In the genomic region with DNA sequence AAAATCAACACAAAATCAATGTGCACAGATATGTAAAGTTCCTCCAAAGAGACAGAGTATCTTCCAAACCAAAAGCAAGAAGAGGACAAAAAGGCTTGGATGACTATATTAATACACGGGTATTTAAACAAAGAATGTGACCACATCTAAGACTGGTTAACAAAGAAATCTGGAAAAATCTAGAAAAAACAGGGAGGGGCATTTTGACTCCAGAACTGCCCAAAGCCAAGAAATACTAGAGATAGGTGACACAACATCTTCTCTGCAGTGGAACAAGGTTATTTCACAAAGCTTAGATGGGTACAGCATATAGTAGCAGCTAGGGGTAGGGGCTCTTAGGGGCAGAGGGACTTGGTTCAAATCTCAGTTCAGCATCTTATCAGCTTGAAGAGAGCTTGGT, we compare ENCODE assay signal across 18 cellular contexts. TPM values are rescaled to one million over a fixed set of nuclear protein-coding genes. Genes with fewer than 3 reads are reported as not detected.
A peak's percentile ranks its signal among the peaks of the same experiment; 100 is the strongest.
DNase-seq lines count a peak whose midpoint lies in the region; ATAC-seq lines count a peak whose summit lies in the region.
"Had no signal": no experiment of that assay in that cellular context is flagged by ENCODE, and none has a peak within 500 bp of the region (broad histone marks: within the 10 kb centered on the region; RNA-seq: fewer than 3 reads in every experiment).

No MANE protein-coding gene starts in this region.

- no peak for DNase-seq in activated naive CD8-positive, alpha-beta T cell treated with anti-CD3 and anti-CD28 coated beads for 36 hours
- no peak for DNase-seq in activated CD4-positive, alpha-beta memory T cell treated with anti-CD3 and anti-CD28 coated beads for 36 hours
- no peak for DNase-seq in NCI-H345 (lab: John Stamatoyannopoulos, UW)
- DNase-seq: activated gamma-delta T cell treated with Interleukin-2 at 50 U/mL for 16 hours; left lung; NCI-H1417; NCI-H2107; NCI-H526 treated with DMSO at 0.1 percent for 48 hours; stimulated activated CD4-positive, alpha-beta T cell treated with anti-CD3 and anti-CD28 coated beads, Interleukin-15, amount 100 ng/mL, for 24 hours; stimulated activated naive CD4-positive, alpha-beta T cell; trophoblast cell had no signal

- H3K4me1 Mint-ChIP-seq in activated naive CD8-positive, alpha-beta T cell (ENCODE audit: low read depth): peaks cover 78% of the 10 kb centered on the region
- H3K4me1 Mint-ChIP-seq in activated naive CD8-positive, alpha-beta T cell treated with anti-CD3 and anti-CD28 coated beads for 36 hours: peaks cover 56% of the 10 kb centered on the region
- H3K4me1 Mint-ChIP-seq in activated CD4-positive, alpha-beta memory T cell treated with anti-CD3 and anti-CD28 coated beads for 36 hours (ENCODE audit: low read depth): peaks cover 71% of the 10 kb centered on the region

- H3K4me1 ChIP-seq in thymus (ENCODE audit: control insufficient read depth, insufficient read depth, low read length): peaks cover 45% of the 10 kb centered on the region

- H3K27me3 Mint-ChIP-seq in activated naive CD8-positive, alpha-beta T cell: no peaks in the 10 kb centered on the region
- no peaks in the 10 kb centered on the region for H3K27me3 Mint-ChIP-seq in activated naive CD8-positive, alpha-beta T cell treated with anti-CD3 and anti-CD28 coated beads for 36 hours
- no peaks in the 10 kb centered on the region for H3K27me3 Mint-ChIP-seq in activated CD4-positive, alpha-beta memory T cell treated with anti-CD3 and anti-CD28 coated beads for 36 hours

- CTCF ChIA-PET in activated CD4-positive, alpha-beta memory T cell treated with anti-CD3 and anti-CD28 coated beads for 36 hours (lab: Charles Lee): interaction anchor here (0.5 to 1.8 kb wide), 4 partner anchors 10 to 187 kb away, joined by 3 to 6 read pairs (median 4); partner anchors contain the start of gene RFFL

- H3K27ac ChIP-seq in layer of hippocampus (ENCODE audit: low read depth, low read length) (peak overlapping the region; percentile 64), thymus (ENCODE audit: low read depth) (peak overlapping the region; percentile 37)
- H3K27ac ChIP-seq: right atrium auricular region had no signal

- H3K4me3 Mint-ChIP-seq in activated naive CD8-positive, alpha-beta T cell: no peak overlapping the region
- H3K4me3 Mint-ChIP-seq in activated naive CD8-positive, alpha-beta T cell treated with anti-CD3 and anti-CD28 coated beads for 36 hours: no peak overlapping the region
- no peak overlapping the region for H3K4me3 Mint-ChIP-seq in activated CD4-positive, alpha-beta memory T cell treated with anti-CD3 and anti-CD28 coated beads for 36 hours
- H3K4me3 Mint-ChIP-seq: GM23338 had no signal

- H3K9me3 Mint-ChIP-seq in activated naive CD8-positive, alpha-beta T cell (ENCODE audit: low read depth): peaks cover 3% of the 10 kb centered on the region
- no peaks in the 10 kb centered on the region for H3K9me3 Mint-ChIP-seq in activated naive CD8-positive, alpha-beta T cell treated with anti-CD3 and anti-CD28 coated beads for 36 hours
- H3K9me3 Mint-ChIP-seq in activated CD4-positive, alpha-beta memory T cell treated with anti-CD3 and anti-CD28 coated beads for 36 hours: no peaks in the 10 kb centered on the region
- H3K9me3 Mint-ChIP-seq: GM23338 had no signal

- POLR2A ChIA-PET in activated CD4-positive, alpha-beta memory T cell treated with anti-CD3 and anti-CD28 coated beads for 36 hours (lab: Charles Lee): interaction anchor here (1.1 kb wide), 1 partner anchor 10 kb away, joined by 5 read pairs; the partner anchor contains the start of gene RFFL

- H3K27me3 ChIP-seq in layer of hippocampus (ENCODE audit: control insufficient read depth, insufficient read depth, low read length): no peaks in the 10 kb centered on the region
- H3K27me3 ChIP-seq in thymus (ENCODE audit: control insufficient read depth, insufficient read depth): no peaks in the 10 kb centered on the region
- H3K27me3 ChIP-seq: left lung, right atrium auricular region had no signal

- no peaks in the 10 kb centered on the region for H3K36me3 ChIP-seq in thymus (ENCODE audit: control insufficient read depth, insufficient read depth)
- H3K36me3 ChIP-seq: left lung, right atrium auricular region had no signal

- peak overlapping the region; percentile 89 for H3K27ac Mint-ChIP-seq in activated naive CD8-positive, alpha-beta T cell
- no peak overlapping the region for H3K27ac Mint-ChIP-seq in activated naive CD8-positive, alpha-beta T cell treated with anti-CD3 and anti-CD28 coated beads for 36 hours
- peak overlapping the region; percentile 19 for H3K27ac Mint-ChIP-seq in activated CD4-positive, alpha-beta memory T cell treated with anti-CD3 and anti-CD28 coated beads for 36 hours
- H3K27ac Mint-ChIP-seq: GM23338 had no signal

- peaks cover 16% of the 10 kb centered on the region for H3K36me3 Mint-ChIP-seq in activated naive CD8-positive, alpha-beta T cell
- peaks cover 6% of the 10 kb centered on the region for H3K36me3 Mint-ChIP-seq in activated naive CD8-positive, alpha-beta T cell treated with anti-CD3 and anti-CD28 coated beads for 36 hours
- peaks cover 5% of the 10 kb centered on the region for H3K36me3 Mint-ChIP-seq in activated CD4-positive, alpha-beta memory T cell treated with anti-CD3 and anti-CD28 coated beads for 36 hours

- H3K4me3 ChIP-seq in thymus (ENCODE audit: low read length): no peak overlapping the region
- H3K4me3 ChIP-seq: GM23338, left lung, right atrium auricular region had no signal

- intact Hi-C loops in activated CD4-positive, alpha-beta memory T cell treated with anti-CD3 and anti-CD28 coated beads for 36 hours (cut with micrococcal nuclease): no loop called here

- ATAC-seq in GM21529 (IDR thresholded peaks at IDR 0.05; ENCODE audit: unreplicated experiment) (no peak), GM19467 (IDR thresholded peaks at IDR 0.05; ENCODE audit: unreplicated experiment) (no peak)
- ATAC-seq: GM23338, left lung had no signal

- 94% methylated on average over 1 of the region's 1 CpG for WGBS in thymus

- H3K9me3 ChIP-seq in thymus (ENCODE audit: control insufficient read depth): no peaks in the 10 kb centered on the region
- H3K9me3 ChIP-seq: left lung, right atrium auricular region had no signal

RNA-seq across cellular contexts. Expression of gene RFFL, which starts 10.3 kb away (rescaled TPM):
- total RNA-seq in activated naive CD8-positive, alpha-beta T cell treated with anti-CD3 and anti-CD28 coated beads for 36 hours: 10 to 100 TPM in 1 of 2 experiments, 1 to 10 TPM in 1; 9.6 to 10.3 TPM
- total RNA-seq in activated CD4-positive, alpha-beta memory T cell treated with anti-CD3 and anti-CD28 coated beads for 36 hours: 10 to 100 TPM; 30.5 to 32.8 TPM
- polyA plus RNA-seq in thymus: 16.5 TPM
